Comparison of ENCODE assay signal across 29 cellular contexts in genomic region chr6:15385521-15385920, GRCh38.
"Had no signal": no experiment of that assay in that cellular context is flagged by ENCODE, and none has a peak within 500 bp of the region (broad histone marks: within the 10 kb centered on the region; RNA-seq: fewer than 3 reads in every experiment).

No MANE protein-coding gene starts in this region.

- H3K9me3 Mint-ChIP-seq: activated CD4-positive, alpha-beta memory T cell treated with anti-CD3 and anti-CD28 coated beads for 36 hours; activated CD4-positive, alpha-beta T cell treated with anti-CD3 and anti-CD28 coated beads, Interleukin-2, amount 10 ng/mL, durations not matched to agents 24 days and 14 days; activated T-helper 2 cell treated with anti-CD3 and anti-CD28 coated beads, Interferon-gamma antibody, Interleukin-2, Interleukin-4, amounts not matched to agents 10 μg/mL and 5 μg/mL and 100 μg/mL, durations not matched to agents 14 hours and 24 hours and 36 hours; immature natural killer cell; neural crest cell; T-helper 2 cell treated with Interferon-gamma antibody and Interleukin-4, amounts not matched to agents 5 μg/mL and 100 μg/mL, for 36 hours had no signal

- H3K27me3 Mint-ChIP-seq: activated CD4-positive, alpha-beta memory T cell treated with anti-CD3 and anti-CD28 coated beads for 36 hours; activated CD4-positive, alpha-beta T cell treated with anti-CD3 and anti-CD28 coated beads, Interleukin-2, amount 10 ng/mL, durations not matched to agents 24 days and 14 days; activated naive CD8-positive, alpha-beta T cell had no signal

- H3K36me3 ChIP-seq: esophagus muscularis mucosa, heart left ventricle, pancreas, prostate gland, stomach, thyroid gland, upper lobe of left lung, vagina had no signal

- FAIRE-seq: colon, kidney, pancreas had no signal

- ATAC-seq: sciatic nerve had no signal

- H3K27ac ChIP-seq: body of pancreas, esophagus muscularis mucosa, foreskin keratinocyte, heart left ventricle, prostate gland, skin epidermis, stomach, thyroid gland, upper lobe of left lung, vagina had no signal

- H3K27me3 ChIP-seq: body of pancreas, esophagus muscularis mucosa, foreskin keratinocyte, heart left ventricle, pancreas, stomach, thyroid gland, upper lobe of left lung, vagina had no signal

- H3K4me1 ChIP-seq: prostate gland had no signal

- H3K36me3 Mint-ChIP-seq: activated naive CD8-positive, alpha-beta T cell; immature natural killer cell had no signal

- H3K27ac Mint-ChIP-seq: activated CD4-positive, alpha-beta memory T cell treated with anti-CD3 and anti-CD28 coated beads for 36 hours had no signal

- DNase-seq: activated CD4-positive, alpha-beta memory T cell treated with anti-CD3 and anti-CD28 coated beads for 36 hours; activated CD4-positive, alpha-beta T cell treated with anti-CD3 and anti-CD28 coated beads, Interleukin-2, amount 10 ng/mL, durations not matched to agents 24 days and 14 days; activated T-cell treated with anti-CD3 and anti-CD28 coated beads, Interleukin-2, amount 50 U/mL, for 48 hours; body of pancreas; dermis blood vessel endothelial cell; effector CD4-positive, alpha-beta T cell; foreskin keratinocyte; heart left ventricle; immature natural killer cell; kidney; left colon; mammary epithelial cell; pancreas; retina; stimulated activated CD4-positive, alpha-beta T cell treated with anti-CD3 and anti-CD28 coated beads, Interleukin-12 subunit alpha, Interleukin-12 subunit beta, amount 100 ng/mL, for 4 hours; stimulated activated CD4-positive, alpha-beta T cell treated with anti-CD3 and anti-CD28 coated beads, Interleukin-4, amount 100 ng/mL, for 1 hour; stomach; thyroid gland had no signal

- H3K4me3 Mint-ChIP-seq: activated CD4-positive, alpha-beta memory T cell treated with anti-CD3 and anti-CD28 coated beads for 36 hours; activated naive CD8-positive, alpha-beta T cell; neural crest cell; T-helper 2 cell treated with Interferon-gamma antibody and Interleukin-4, amounts not matched to agents 5 μg/mL and 100 μg/mL, for 36 hours had no signal

- H3K4me3 ChIP-seq: body of pancreas, esophagus muscularis mucosa, heart left ventricle, pancreas, prostate gland, skin epidermis, stomach, thyroid gland, upper lobe of left lung, vagina had no signal

- H3K9me3 ChIP-seq: body of pancreas, esophagus muscularis mucosa, heart left ventricle, pancreas, prostate gland, stomach, thyroid gland, upper lobe of left lung, vagina had no signal
